ENCODE assay signal across 7 cellular contexts in genomic region chr1:158520021-158520420, GRCh38. TPM values are rescaled to one million over a fixed set of nuclear protein-coding genes. Genes with fewer than 3 reads are reported as not detected.
"Had no signal": no experiment of that assay in that cellular context is flagged by ENCODE, and none has a peak within 500 bp of the region (broad histone marks: within the 10 kb centered on the region; RNA-seq: fewer than 3 reads in every experiment).

No MANE protein-coding gene starts in this region.

- ATAC-seq: GM23338, K562 had no signal

- H3K4me3 ChIP-seq: GM23338, K562 had no signal

- H3K9me3 Mint-ChIP-seq: GM23338 had no signal

- H3K4me3 Mint-ChIP-seq: GM23338, H9 had no signal

- DNase-seq: H9, HCEC 1CT, IMR-90 had no signal

- H2AFZ ChIP-seq: GM23338 had no signal

- H3K27ac Mint-ChIP-seq: GM23338, H9 had no signal

RNA-seq across cellular contexts. Expression of gene OR6Y1, which starts 34.2 kb away (rescaled TPM):
- total RNA-seq: GM23338, H9, HT-29, IMR-90, K562 had no signal
- polyA plus RNA-seq: GM23338, H1, IMR-90, K562 had no signal

RNA-seq across cellular contexts. Expression of gene OR10R2, which starts 48.0 kb away (rescaled TPM):
- total RNA-seq: GM23338, H1, H9, HT-29, IMR-90, K562 had no signal
- polyA plus RNA-seq: GM23338, H1, IMR-90, K562 had no signal

RNA-seq across cellular contexts. Expression of gene OR6P1, which starts 50.4 kb away (rescaled TPM):
- total RNA-seq: GM23338, H1, H9, HT-29, IMR-90, K562 had no signal
- polyA plus RNA-seq: GM23338, H1, IMR-90, K562 had no signal

RNA-seq across cellular contexts. Expression of gene OR10K1, which starts 58.4 kb away (rescaled TPM):
- total RNA-seq: GM23338, H1, H9, HT-29, IMR-90, K562 had no signal
- polyA plus RNA-seq: GM23338, H1, IMR-90, K562 had no signal

RNA-seq across cellular contexts. Expression of gene OR10X1, which starts 59.7 kb away (rescaled TPM):
- total RNA-seq: GM23338, H1, H9, HT-29, IMR-90, K562 had no signal
- polyA plus RNA-seq: GM23338, H1, IMR-90, K562 had no signal
